In genomic region chr13:110964229-110965037, GRCh38 we compare ENCODE assay signal across 12 cellular contexts. TPM values are rescaled to one million over a fixed set of nuclear protein-coding genes. Genes with fewer than 3 reads are reported as not detected.
DNase-seq lines count a peak whose midpoint lies in the region; ATAC-seq and TF ChIP-seq lines count a peak whose summit lies in the region.
"Had no signal": no experiment of that assay in that cellular context is flagged by ENCODE, and none has a peak within 500 bp of the region (broad histone marks: within the 10 kb centered on the region; RNA-seq: fewer than 3 reads in every experiment).

No MANE protein-coding gene starts in this region.

- intact Hi-C loops in colonic mucosa (cut with DNase I) (no loop called here), esophagus squamous epithelium (cut with DNase I) (no loop called here), uterus (cut with DNase I; ENCODE audit: low total_unique reads) (no loop called here), spleen (cut with DNase I; ENCODE audit: low total_unique reads) (no loop called here)

- TF ChIP-seq POLR2A in esophagus squamous epithelium (IDR thresholded peaks at IDR 0.05) (no peak), uterus (IDR thresholded peaks at IDR 0.05) (no peak), spleen (IDR thresholded peaks at IDR 0.05) (no peak)

- no peak overlapping the region for H3K4me3 ChIP-seq in ACC112 (ENCODE audit: low read depth, low read length)
- no peak overlapping the region for H3K4me3 ChIP-seq in colonic mucosa
- H3K4me3 ChIP-seq in esophagus squamous epithelium = no peak overlapping the region
- no peak overlapping the region for H3K4me3 ChIP-seq in uterus
- no peak overlapping the region for H3K4me3 ChIP-seq in spleen
- H3K4me3 ChIP-seq: BLaER1 treated with 17β-estradiol and CSF1 and Interleukin-3, amounts not matched to agents 10 nM and 100 nM; sigmoid colon had no signal

- H3K4me1 ChIP-seq in ACC112 (ENCODE audit: control insufficient read depth, insufficient read depth, low read length, unreplicated experiment) (peaks cover 3% of the 10 kb centered on the region), colonic mucosa (no peaks in the 10 kb centered on the region), esophagus squamous epithelium (peaks cover 0 to 6% (median 0%) of the 10 kb centered on the region in 3 donors), uterus (no peaks in the 10 kb centered on the region), spleen (no peaks in the 10 kb centered on the region)
- H3K4me1 ChIP-seq: sigmoid colon had no signal

- peaks cover under 1% of the 10 kb centered on the region; the same call in 1 of the 2 replicates for H3K27me3 ChIP-seq in ACC112 (ENCODE audit: insufficient read depth, low read length)
- no peaks in the 10 kb centered on the region for H3K27me3 ChIP-seq in colonic mucosa
- no peaks in the 10 kb centered on the region for H3K27me3 ChIP-seq in esophagus squamous epithelium
- H3K27me3 ChIP-seq in uterus = no peaks in the 10 kb centered on the region
- H3K27me3 ChIP-seq in spleen (replicated peaks in 1 of 7) = no peaks in the 10 kb centered on the region
- H3K27me3 ChIP-seq: BLaER1 treated with 17β-estradiol and CSF1 and Interleukin-3, amounts not matched to agents 10 nM and 100 nM; sigmoid colon had no signal

- peak overlapping the region; percentile 88 for H3K27ac Mint-ChIP-seq in T-helper 1 cell treated with Interleukin-12 subunit alpha and Interleukin-12 subunit beta and Interleukin-4 antibody, amounts not matched to agents 30 μg/mL and 1 μg/mL, for 36 hours

- ATAC-seq in GM21717 (IDR thresholded peaks at IDR 0.05; ENCODE audit: unreplicated experiment) = peak; percentile 13
- ATAC-seq in HG02678 (IDR thresholded peaks at IDR 0.05; ENCODE audit: unreplicated experiment) = no peak

- DNase-seq in colonic mucosa (no peak), esophagus squamous epithelium (lab: John Stamatoyannopoulos, UW) (no peak), uterus (no peak), spleen (no peak)
- DNase-seq: midbrain, NCI-H446, sigmoid colon had no signal

- 65 to 72% methylated on average over 5 to 6 of the region's 6 CpGs for WGBS in esophagus squamous epithelium, 2 donors
- WGBS in spleen, 5 donors = 74 to 80% (median 79%) methylated on average over 6 of the region's 6 CpGs

- H3K9ac ChIP-seq in colonic mucosa (ENCODE audit: low read depth in 2 of 2, low read length in 2 of 2) = no peak overlapping the region
- H3K9ac ChIP-seq: BLaER1 treated with 17β-estradiol and CSF1 and Interleukin-3, amounts not matched to agents 10 nM and 100 nM had no signal

- no peaks in the 10 kb centered on the region for H3K36me3 ChIP-seq in ACC112 (ENCODE audit: insufficient read depth, low read length)
- H3K36me3 ChIP-seq in colonic mucosa = no peaks in the 10 kb centered on the region
- H3K36me3 ChIP-seq in esophagus squamous epithelium = no peaks in the 10 kb centered on the region
- no peaks in the 10 kb centered on the region for H3K36me3 ChIP-seq in uterus
- no peaks in the 10 kb centered on the region for H3K36me3 ChIP-seq in spleen
- H3K36me3 ChIP-seq: BLaER1 treated with 17β-estradiol and CSF1 and Interleukin-3, amounts not matched to agents 10 nM and 100 nM; sigmoid colon had no signal

- peaks cover 23% of the 10 kb centered on the region for H3K4me1 Mint-ChIP-seq in T-helper 1 cell treated with Interleukin-12 subunit alpha and Interleukin-12 subunit beta and Interleukin-4 antibody, amounts not matched to agents 30 μg/mL and 1 μg/mL, for 36 hours (ENCODE audit: low read depth)

- TF ChIP-seq CTCF in colonic mucosa (IDR thresholded peaks at IDR 0.05) (no peak), esophagus squamous epithelium (IDR thresholded peaks at IDR 0.05) (no peak), uterus (IDR thresholded peaks at IDR 0.05) (no peak), spleen (IDR thresholded peaks at IDR 0.05 in 8 of 11, conservative IDR thresholded peaks at IDR 0.05 in 3 of 11) (no peak)

- H3K4me3 Mint-ChIP-seq in T-helper 1 cell treated with Interleukin-12 subunit alpha and Interleukin-12 subunit beta and Interleukin-4 antibody, amounts not matched to agents 30 μg/mL and 1 μg/mL, for 36 hours = peak overlapping the region; percentile 41

- H3K9me3 ChIP-seq in colonic mucosa = no peaks in the 10 kb centered on the region
- peaks cover 0 to 17% (median 6%) of the 10 kb centered on the region in 3 donors for H3K9me3 ChIP-seq in esophagus squamous epithelium
- H3K9me3 ChIP-seq in uterus = peaks cover 0 to 10% of the 10 kb centered on the region in 2 donors
- H3K9me3 ChIP-seq in spleen = peaks cover 0 to 67% (median 55%) of the 10 kb centered on the region in 8 donors

- no peak overlapping the region for H2AFZ ChIP-seq in ACC112 (ENCODE audit: low read length, unreplicated experiment)

- H3K27ac ChIP-seq in ACC112 (ENCODE audit: low read depth, low read length) (peak overlapping the region; percentile 21; the same call in 1 of the 2 replicates), colonic mucosa (peak overlapping the region; percentile 40), esophagus squamous epithelium (peak overlapping the region in 2 of 4 donors; percentile 34 to 37), uterus (no peak overlapping the region), spleen (no peak overlapping the region)
- H3K27ac ChIP-seq: BLaER1 treated with 17β-estradiol and CSF1 and Interleukin-3, amounts not matched to agents 10 nM and 100 nM; sigmoid colon had no signal

- peaks cover 69% of the 10 kb centered on the region for H3K9me3 Mint-ChIP-seq in T-helper 1 cell treated with Interleukin-12 subunit alpha and Interleukin-12 subunit beta and Interleukin-4 antibody, amounts not matched to agents 30 μg/mL and 1 μg/mL, for 36 hours

- H3K79me2 ChIP-seq in ACC112 (ENCODE audit: control insufficient read depth, insufficient read depth, low read length, unreplicated experiment) = no peaks in the 10 kb centered on the region

- peaks cover 50% of the 10 kb centered on the region for H3K36me3 Mint-ChIP-seq in T-helper 1 cell treated with Interleukin-12 subunit alpha and Interleukin-12 subunit beta and Interleukin-4 antibody, amounts not matched to agents 30 μg/mL and 1 μg/mL, for 36 hours (ENCODE audit: low read depth)

- no peaks in the 10 kb centered on the region for H3K27me3 Mint-ChIP-seq in T-helper 1 cell treated with Interleukin-12 subunit alpha and Interleukin-12 subunit beta and Interleukin-4 antibody, amounts not matched to agents 30 μg/mL and 1 μg/mL, for 36 hours (ENCODE audit: low read depth)

RNA-seq across cellular contexts. Expression of gene ANKRD10, which starts 49.6 kb away (rescaled TPM):
- total RNA-seq in colonic mucosa (100 to 1,000 TPM in 1 of 2 donors, 10 to 100 TPM in 1; 94.9 to 123 TPM), esophagus squamous epithelium (10 to 100 TPM; 19.3 to 62.9 (median 29.4) TPM), uterus (100 to 1,000 TPM; 128 to 268 (median 235) TPM), spleen (100 to 1,000 TPM; 165 to 253 (median 191) TPM)
- 100 to 1,000 TPM; 122 to 179 (median 144) TPM for polyA plus RNA-seq in spleen

Comparison
In these comparisons a context has a peak if more than half of its experiments do, and no peak if none do; other contexts are left out.
1. H3K27ac ChIP-seq: peak in ACC112 (single experiment) and colonic mucosa (single experiment); none in uterus (0 of 2) and spleen (0 of 8).